Comparison of ENCODE assay signal across 10 cellular contexts in the genomic region with DNA sequence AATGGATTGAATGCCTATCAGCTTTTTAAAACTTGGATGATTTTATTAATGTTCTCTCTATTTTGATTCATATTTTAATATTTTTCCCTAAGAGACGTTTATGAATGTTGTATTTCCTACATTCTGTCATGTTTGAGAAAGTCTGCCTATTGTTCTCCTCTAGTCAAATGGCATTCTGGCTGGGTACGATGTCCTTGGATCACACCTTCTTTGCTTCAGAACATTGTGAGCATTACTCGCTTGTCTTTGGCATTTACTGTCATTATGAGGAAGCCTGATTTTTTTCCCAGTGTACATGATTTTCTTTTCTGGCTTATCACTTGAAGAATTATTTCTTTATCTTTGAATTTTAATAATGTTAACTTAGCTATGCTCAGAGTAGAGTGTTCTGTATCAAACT.
"Had no signal": no experiment of that assay in that cellular context is flagged by ENCODE, and none has a peak within 500 bp of the region (broad histone marks: within the 10 kb centered on the region; RNA-seq: fewer than 3 reads in every experiment).

No MANE protein-coding gene starts in this region.

- H3K27me3 Mint-ChIP-seq: IgD-negative memory B cell had no signal

- DNase-seq: H7, HFFc6, KG1 had no signal

- FAIRE-seq: H1, HepG2 had no signal

- H3K27ac Mint-ChIP-seq: GM23338, HFFc6, IgD-negative memory B cell had no signal

- H3K36me3 ChIP-seq: HAP-1 had no signal

- H3K4me1 ChIP-seq: HAP-1 had no signal

- H3K4me3 ChIP-seq: GM23338, HAP-1 had no signal

- ATAC-seq: GM23338, HCT116, HepG2 had no signal

- H3K4me3 Mint-ChIP-seq: GM23338, HFFc6, IgD-negative memory B cell had no signal

- H3K27ac ChIP-seq: HL-60 had no signal
